ENCODE assay signal across 23 cellular contexts in genomic region chr21:30689822-30690221, GRCh38. TPM values are rescaled to one million over a fixed set of nuclear protein-coding genes. Genes with fewer than 3 reads are reported as not detected.
DNase-seq lines count a peak whose midpoint lies in the region; ATAC-seq, FAIRE-seq and TF ChIP-seq lines count a peak whose summit lies in the region.
"Had no signal": no experiment of that assay in that cellular context is flagged by ENCODE, and none has a peak within 500 bp of the region (broad histone marks: within the 10 kb centered on the region; RNA-seq: fewer than 3 reads in every experiment).

No MANE protein-coding gene starts in this region.

- no peak for ATAC-seq in T-cell (replicated peaks in 1 of 4)

- no peaks in the 10 kb centered on the region for H3K36me3 ChIP-seq in OCI-LY3 (replicated peaks; ENCODE audit: low read depth, low read length)
- H3K36me3 ChIP-seq in H1 (ENCODE audit: control insufficient read depth in 2 of 4, insufficient read depth in 4 of 4, low read length in 3 of 4) = no peaks in the 10 kb centered on the region
- H3K36me3 ChIP-seq in neuronal stem cell (replicated peaks in 1 of 2; ENCODE audit: control insufficient read depth in 2 of 2, insufficient read depth in 2 of 2, low read length in 2 of 2) = no peaks in the 10 kb centered on the region
- H3K36me3 ChIP-seq in mammary epithelial cell (ENCODE audit: insufficient read depth, low read length) = no peaks in the 10 kb centered on the region
- H3K36me3 ChIP-seq: HAP-1 had no signal

- no peaks in the 10 kb centered on the region for H3K9me3 Mint-ChIP-seq in T-cell

- H3K14ac ChIP-seq in H1 (ENCODE audit: insufficient read length) (no peak overlapping the region), neuronal stem cell (ENCODE audit: low read length) (no peak overlapping the region)

- H4K8ac ChIP-seq in H1 (ENCODE audit: extremely low read depth, insufficient read depth, low read length) = no peak overlapping the region
- no peak overlapping the region for H4K8ac ChIP-seq in neuronal stem cell (ENCODE audit: low read depth, low read length)

- no peaks in the 10 kb centered on the region for H4K20me1 ChIP-seq in OCI-LY3 (ENCODE audit: insufficient read depth, low read length)
- H4K20me1 ChIP-seq in H1 (replicated peaks in 1 of 2; ENCODE audit: control insufficient read depth in 1 of 2, insufficient read depth in 2 of 2, low read length in 2 of 2) = no peaks in the 10 kb centered on the region
- H4K20me1 ChIP-seq in mammary epithelial cell (ENCODE audit: insufficient read depth, low read length) = no peaks in the 10 kb centered on the region

- no TSS peak for BruUV-seq in mammary epithelial cell (replicated peaks; lab: Mats Ljungman, UMichigan)

- H2BK15ac ChIP-seq in H1 (ENCODE audit: low read length) (no peak overlapping the region), neuronal stem cell (ENCODE audit: low read length) (no peak overlapping the region)

- no peak overlapping the region for H3K4ac ChIP-seq in H1 (replicated peaks; ENCODE audit: insufficient read length, low read depth, low read length)
- H3K4ac ChIP-seq in neuronal stem cell (ENCODE audit: low read length) = no peak overlapping the region

- H2BK120ac ChIP-seq in H1 (replicated peaks; ENCODE audit: low read depth, low read length) (no peak overlapping the region), neuronal stem cell (ENCODE audit: low read depth, low read length) (no peak overlapping the region)

- H3K18ac ChIP-seq in H1 (ENCODE audit: extremely low read depth, low read length) (no peak overlapping the region), neuronal stem cell (ENCODE audit: low read length) (no peak overlapping the region)

- H3K79me1 ChIP-seq in H1 (ENCODE audit: low read depth, low read length) (no peaks in the 10 kb centered on the region), neuronal stem cell (ENCODE audit: low read depth, low read length) (no peaks in the 10 kb centered on the region)

- H2AK5ac ChIP-seq in H1 (ENCODE audit: low read depth, low read length) (no peak overlapping the region), neuronal stem cell (ENCODE audit: low read depth, low read length) (no peak overlapping the region)

- TF ChIP-seq EP300 in H1 (IDR thresholded peaks at IDR 0.05; ENCODE audit: borderline replicate concordance in 1 of 2, low read depth in 2 of 2, low read length in 2 of 2) = no peak

- no peak overlapping the region for H3K4me3 Mint-ChIP-seq in T-cell
- H3K4me3 Mint-ChIP-seq: CD4-positive, alpha-beta memory T cell; HFFc6 had no signal

- H3K4me3 ChIP-seq in OCI-LY3 (ENCODE audit: low read length) = 0 out of 2 replicates have a peak overlapping the region, but pooled peaks have one; percentile 18
- no peak overlapping the region for H3K4me3 ChIP-seq in H1 (ENCODE audit: extremely low read depth in 1 of 4, insufficient read depth in 2 of 4, low read depth in 3 of 4, low read length in 4 of 4)
- no peak overlapping the region for H3K4me3 ChIP-seq in neuronal stem cell (ENCODE audit: low read length in 2 of 2)
- H3K4me3 ChIP-seq in mammary epithelial cell (replicated peaks in 1 of 3; ENCODE audit: insufficient read depth in 1 of 3, low read depth in 2 of 3, low read length in 3 of 3) = no peak overlapping the region
- H3K4me3 ChIP-seq: HAP-1 had no signal

- H2BK5ac ChIP-seq in H1 (ENCODE audit: low read depth, low read length) (no peak overlapping the region), neuronal stem cell (ENCODE audit: low read length) (peak overlapping the region; percentile 5)

- CTCF ChIA-PET in H1 (lab: Charles Lee; ENCODE audit: partially characterized antibody) (no interaction called here), mammary epithelial cell (lab: Charles Lee; ENCODE audit: low non-redundant PET) (no interaction called here), T-cell (lab: Charles Lee) (no interaction called here)

- no peak overlapping the region for H3K23ac ChIP-seq in H1 (ENCODE audit: insufficient read length)
- no peak overlapping the region for H3K23ac ChIP-seq in neuronal stem cell (ENCODE audit: low read depth, low read length, poor library complexity)

- H4K5ac ChIP-seq in H1 (ENCODE audit: insufficient read length, low read depth, low read length) = no peak overlapping the region

- no peaks in the 10 kb centered on the region for H3K9me3 ChIP-seq in OCI-LY3 (ENCODE audit: insufficient read depth, low read length)
- no peaks in the 10 kb centered on the region for H3K9me3 ChIP-seq in H1 (ENCODE audit: insufficient read depth in 2 of 2, low read depth in 1 of 2, low read length in 1 of 2)
- no peaks in the 10 kb centered on the region for H3K9me3 ChIP-seq in neuronal stem cell (replicated peaks in 1 of 2; ENCODE audit: control insufficient read depth in 2 of 2, insufficient read depth in 1 of 2, low read depth in 1 of 2, low read length in 2 of 2)
- no peaks in the 10 kb centered on the region for H3K9me3 ChIP-seq in mammary epithelial cell (replicated peaks; ENCODE audit: insufficient read depth, low read length)

- peaks cover 0 to 3% of the 10 kb centered on the region in 2 donors for H3K27me3 Mint-ChIP-seq in T-cell

- no peak for TF ChIP-seq RAD21 in H1 (IDR thresholded peaks at IDR 0.05 in 1 of 2, conservative IDR thresholded peaks at IDR 0.05 in 1 of 2; ENCODE audit: low read depth in 2 of 2, low read length in 2 of 2)

- peak overlapping the region; percentile 22; the same call in 1 of the 2 replicates for H3K9ac ChIP-seq in OCI-LY3 (ENCODE audit: low read length)
- H3K9ac ChIP-seq in H1 (replicated peaks in 1 of 4; ENCODE audit: extremely low read depth in 1 of 4, low read depth in 3 of 4, low read length in 3 of 4) = no peak overlapping the region
- H3K9ac ChIP-seq in neuronal stem cell (ENCODE audit: low read depth, low read length, poor library complexity) = no peak overlapping the region
- no peak overlapping the region for H3K9ac ChIP-seq in mammary epithelial cell (ENCODE audit: insufficient read depth, low read length)

- H3K79me2 ChIP-seq in OCI-LY3 (ENCODE audit: low read length) (no peaks in the 10 kb centered on the region), H1 (ENCODE audit: control insufficient read depth in 1 of 2, insufficient read depth in 2 of 2, low read length in 2 of 2) (no peaks in the 10 kb centered on the region), mammary epithelial cell (ENCODE audit: insufficient read depth, low read length) (no peaks in the 10 kb centered on the region)

- H4K91ac ChIP-seq in H1 (replicated peaks; ENCODE audit: insufficient read length, low read length) (no peak overlapping the region), neuronal stem cell (ENCODE audit: low read depth, low read length, poor library complexity) (no peak overlapping the region)

- dilution Hi-C loops in mammary epithelial cell (cut with HindIII; ENCODE audit: low sequenced_read_pairs) = no loop called here

- H3K4me1 Mint-ChIP-seq in T-cell = no peaks in the 10 kb centered on the region
- H3K4me1 Mint-ChIP-seq: CD4-positive, alpha-beta memory T cell had no signal

- intact Hi-C loops in mammary epithelial cell (cut with micrococcal nuclease) = no loop called here

- DNase-seq in H1 (ENCODE audit: low read depth in 1 of 2, low spot score in 2 of 2) (no peak), neuronal stem cell (ENCODE audit: low spot score) (no peak), mammary epithelial cell (no peak), T-cell (no peak)
- DNase-seq in stimulated activated naive CD4-positive, alpha-beta T cell treated with Interleukin-2 at 50 U/mL for 16 hours (lab: John Stamatoyannopoulos, UW) = no peak
- DNase-seq: C1 segment of cervical spinal cord; Calu3; CD4-positive, alpha-beta memory T cell; COR-L47; DMS53; DMS79 treated with DMSO at 0.1 percent for 48 hours; GF-D8; HFFc6 had no signal

- no peak overlapping the region for H3K56ac ChIP-seq in H1 (replicated peaks; ENCODE audit: insufficient read length, low read depth, low read length)

- 74% methylated on average over 7 of the region's 7 CpGs; no CpG with 5 or more reads in 1 of the 2 experiments for WGBS in H1 (ENCODE audit: extremely low coverage in 1 of 2, insufficient coverage in 1 of 2, insufficient read length in 1 of 2, insufficient replicate concordance in 2 of 2, low coverage in 1 of 2, low lambda C conversion rate in 2 of 2, missing lambda C conversion rate in 1 of 2), 2 experiments
- no CpG with 5 or more reads among the region's 7 CpGs for WGBS in neuronal stem cell (ENCODE audit: extremely low coverage in 2 of 2, insufficient read length in 2 of 2, insufficient replicate concordance in 1 of 2), 2 donors
- 31% methylated on average over 6 of the region's 7 CpGs for WGBS in mammary epithelial cell (ENCODE audit: low coverage, missing lambda C conversion rate)

- H3K23me2 ChIP-seq in H1 (ENCODE audit: low read depth, low read length) = no peaks in the 10 kb centered on the region

- no peak overlapping the region for H2AFZ ChIP-seq in OCI-LY3 (ENCODE audit: low read depth, low read length)
- H2AFZ ChIP-seq in H1 (ENCODE audit: low read length) = peak overlapping the region; percentile 17; the same call in 1 of the 2 replicates
- H2AFZ ChIP-seq in neuronal stem cell (ENCODE audit: low read length) = no peak overlapping the region
- no peak overlapping the region for H2AFZ ChIP-seq in mammary epithelial cell (ENCODE audit: low read depth, low read length)

- POLR2A ChIA-PET in H1 (lab: Charles Lee; ENCODE audit: partially characterized antibody) = no interaction called here
- POLR2A ChIA-PET in T-cell (lab: Charles Lee) = no interaction called here

- H3K4me2 ChIP-seq in OCI-LY3 (ENCODE audit: low read length) = peak overlapping the region; percentile 49
- H3K4me2 ChIP-seq in H1 (ENCODE audit: insufficient read depth in 1 of 2, low read depth in 2 of 2, low read length in 2 of 2) = no peak overlapping the region
- H3K4me2 ChIP-seq in neuronal stem cell (ENCODE audit: insufficient read depth, low read length, poor library complexity, severe bottlenecking) = no peak overlapping the region
- H3K4me2 ChIP-seq in mammary epithelial cell (ENCODE audit: insufficient read depth, low read depth, low read length) = no peak overlapping the region

- no peak overlapping the region for H3K27ac Mint-ChIP-seq in T-cell
- H3K27ac Mint-ChIP-seq: CD4-positive, alpha-beta memory T cell; HFFc6 had no signal

- H3K36me3 Mint-ChIP-seq in T-cell = no peaks in the 10 kb centered on the region
- H3K36me3 Mint-ChIP-seq: CD4-positive, alpha-beta memory T cell had no signal

- peak overlapping the region; percentile 52; the same call in 1 of the 2 replicates for H3K27ac ChIP-seq in OCI-LY3 (ENCODE audit: low read length)
- no peak overlapping the region for H3K27ac ChIP-seq in H1 (ENCODE audit: low read depth, low read length)
- no peak overlapping the region for H3K27ac ChIP-seq in neuronal stem cell (replicated peaks; ENCODE audit: low read length)
- H3K27ac ChIP-seq in mammary epithelial cell (ENCODE audit: insufficient read depth, low read depth, low read length) = no peak overlapping the region

- TF ChIP-seq POLR2A in H1 (IDR thresholded peaks at IDR 0.05; ENCODE audit: control extremely low read depth in 1 of 2, low read depth in 2 of 2, low read length in 2 of 2) = no peak

- H3K4me1 ChIP-seq in OCI-LY3 (ENCODE audit: low read length) (peaks cover 28% of the 10 kb centered on the region), H1 (replicated peaks in 1 of 4; ENCODE audit: control insufficient read depth in 3 of 4, insufficient read depth in 4 of 4, low read length in 3 of 4) (peaks cover 0 to 3% (median 2%) of the 10 kb centered on the region in 4 experiments; a peak in 2 of 7 replicates), neuronal stem cell (ENCODE audit: control insufficient read depth in 2 of 2, insufficient read depth in 1 of 2, low read depth in 1 of 2, low read length in 2 of 2) (no peaks in the 10 kb centered on the region), mammary epithelial cell (ENCODE audit: insufficient read depth, low read length) (no peaks in the 10 kb centered on the region)
- H3K4me1 ChIP-seq: HAP-1 had no signal

- in situ Hi-C loops in mammary epithelial cell (cut with MboI; ENCODE audit: low sequenced_read_pairs in 2 of 2) = no loop called here

- H3K27me3 ChIP-seq in OCI-LY3 (ENCODE audit: low read depth, low read length) = no peaks in the 10 kb centered on the region
- H3K27me3 ChIP-seq in H1 (replicated peaks in 1 of 4; ENCODE audit: control insufficient read depth in 3 of 4, extremely low read depth in 1 of 4, insufficient read depth in 3 of 4, low read length in 3 of 4) = no peaks in the 10 kb centered on the region
- no peaks in the 10 kb centered on the region for H3K27me3 ChIP-seq in neuronal stem cell (ENCODE audit: control insufficient read depth in 3 of 3, insufficient read depth in 3 of 3, low read depth in 1 of 3, low read length in 3 of 3)
- H3K27me3 ChIP-seq in mammary epithelial cell (ENCODE audit: insufficient read depth, low read length) = no peaks in the 10 kb centered on the region

- FAIRE-seq in H1 (lab: Jason Lieb, UNC) = no peak
- FAIRE-seq: GM12891, GM18507 had no signal

- H2BK12ac ChIP-seq in H1 (ENCODE audit: low read depth, low read length) = no peak overlapping the region
- H2BK12ac ChIP-seq in neuronal stem cell (ENCODE audit: low read length) = no peak overlapping the region

- H2BK20ac ChIP-seq in H1 (ENCODE audit: low read length) = no peak overlapping the region

- no peak for TF ChIP-seq CTCF in OCI-LY3 (IDR thresholded peaks at IDR 0.05; ENCODE audit: low read depth, low read length)
- TF ChIP-seq CTCF in H1 (IDR thresholded peaks at IDR 0.05; ENCODE audit: control extremely low read depth in 1 of 3, insufficient read depth in 1 of 3, low read depth in 1 of 3, low read length in 3 of 3) = no peak
- TF ChIP-seq CTCF in mammary epithelial cell (conservative IDR thresholded peaks at IDR 0.05 in 1 of 2, IDR thresholded peaks at IDR 0.05 in 1 of 2; ENCODE audit: extremely low read depth in 1 of 2, insufficient read depth in 1 of 2, low read depth in 1 of 2, low read length in 2 of 2) = no peak

RNA-seq across cellular contexts. Expression of gene KRTAP21-3, which starts 28.8 kb away (rescaled TPM):
- not detected in 2 replicates for total RNA-seq in H1 (2021; fragmentation: NEBNext Ultra II Directional; extraction: Animal tissue kit (Norgen Biotek cat#: 25700))
- polyA plus RNA-seq in H1 (2011; rRNA removed) (not detected in 2 replicates), mammary epithelial cell (not detected)
- polyA plus RNA-seq in H1 (2011; cell fraction: cytosol; rRNA removed) = not detected
- polyA plus RNA-seq in H1 (2011; cell fraction: nucleus; rRNA removed) = not detected
- not detected in 4 replicates for polyA plus RNA-seq in H1 (2012, experiment 1 of 2)
- not detected for polyA plus RNA-seq in H1 (2012, experiment 2 of 2)
- not detected for polyA plus RNA-seq in H1 (2013, experiment 1 of 2)
- not detected for polyA plus RNA-seq in H1 (2013, experiment 2 of 2)
- not detected in 2 replicates for polyA minus RNA-seq in H1 (2011; rRNA and poly(A)+ RNA removed)
- polyA minus RNA-seq in H1 (2011; cell fraction: cytosol; rRNA and poly(A)+ RNA removed) = not detected
- polyA minus RNA-seq in H1 (2011; cell fraction: nucleus; rRNA and poly(A)+ RNA removed) = not detected
- not detected for polyA plus RNA-seq in neuronal stem cell (2013, experiment 1 of 2)
- polyA plus RNA-seq in neuronal stem cell (2013, experiment 2 of 2) = not detected
- total RNA-seq in mammary epithelial cell (not detected), T-cell (not detected)
- polyA minus RNA-seq in mammary epithelial cell = not detected
- total RNA-seq: A172; A673; Calu3; CD4-positive, alpha-beta memory T cell; Daoy; G401; H4; HFFc6 had no signal
- polyA plus RNA-seq: BJ; CD4-positive, alpha-beta memory T cell had no signal

RNA-seq across cellular contexts. Expression of gene KRTAP20-3, which starts 47.2 kb away (rescaled TPM):
- not detected in 2 replicates for total RNA-seq in H1 (2021; fragmentation: NEBNext Ultra II Directional; extraction: Animal tissue kit (Norgen Biotek cat#: 25700))
- not detected in 2 replicates for polyA plus RNA-seq in H1 (2011; rRNA removed)
- polyA plus RNA-seq in H1 (2011; cell fraction: cytosol; rRNA removed) = not detected
- not detected for polyA plus RNA-seq in H1 (2011; cell fraction: nucleus; rRNA removed)
- polyA plus RNA-seq in H1 (2012, experiment 1 of 2) = not detected in 4 replicates
- polyA plus RNA-seq in H1 (2012, experiment 2 of 2) = not detected
- polyA plus RNA-seq in H1 (2013, experiment 1 of 2) = not detected
- polyA plus RNA-seq in H1 (2013, experiment 2 of 2) = not detected
- polyA minus RNA-seq in H1 (2011; rRNA and poly(A)+ RNA removed) = not detected in 2 replicates
- not detected for polyA minus RNA-seq in H1 (2011; cell fraction: cytosol; rRNA and poly(A)+ RNA removed)
- not detected for polyA minus RNA-seq in H1 (2011; cell fraction: nucleus; rRNA and poly(A)+ RNA removed)
- polyA plus RNA-seq in neuronal stem cell (2013, experiment 1 of 2) = not detected
- not detected for polyA plus RNA-seq in neuronal stem cell (2013, experiment 2 of 2)
- total RNA-seq in mammary epithelial cell = not detected
- polyA plus RNA-seq in mammary epithelial cell = not detected
- not detected for polyA minus RNA-seq in mammary epithelial cell
- total RNA-seq in T-cell = not detected
- total RNA-seq: A172; A673; Calu3; CD4-positive, alpha-beta memory T cell; Daoy; G401; H4; HFFc6 had no signal
- polyA plus RNA-seq: BJ; CD4-positive, alpha-beta memory T cell had no signal

RNA-seq across cellular contexts. Expression of gene KRTAP20-2, which starts 54.8 kb away (rescaled TPM):
- total RNA-seq in H1 (2021; fragmentation: NEBNext Ultra II Directional; extraction: Animal tissue kit (Norgen Biotek cat#: 25700)) = not detected in 2 replicates
- not detected in 2 replicates for polyA plus RNA-seq in H1 (2011; rRNA removed)
- polyA plus RNA-seq in H1 (2011; cell fraction: cytosol; rRNA removed) = not detected
- polyA plus RNA-seq in H1 (2011; cell fraction: nucleus; rRNA removed) = not detected
- not detected in 4 replicates for polyA plus RNA-seq in H1 (2012, experiment 1 of 2)
- not detected for polyA plus RNA-seq in H1 (2012, experiment 2 of 2)
- polyA plus RNA-seq in H1 (2013, experiment 1 of 2) = not detected
- not detected for polyA plus RNA-seq in H1 (2013, experiment 2 of 2)
- not detected in 2 replicates for polyA minus RNA-seq in H1 (2011; rRNA and poly(A)+ RNA removed)
- not detected for polyA minus RNA-seq in H1 (2011; cell fraction: cytosol; rRNA and poly(A)+ RNA removed)
- polyA minus RNA-seq in H1 (2011; cell fraction: nucleus; rRNA and poly(A)+ RNA removed) = not detected
- polyA plus RNA-seq in neuronal stem cell (2013, experiment 1 of 2) = not detected
- polyA plus RNA-seq in neuronal stem cell (2013, experiment 2 of 2) = not detected
- not detected for total RNA-seq in mammary epithelial cell
- polyA plus RNA-seq in mammary epithelial cell = not detected
- polyA minus RNA-seq in mammary epithelial cell = not detected
- not detected for total RNA-seq in T-cell
- total RNA-seq: A172; A673; Calu3; CD4-positive, alpha-beta memory T cell; Daoy; G401; H4; HFFc6 had no signal
- polyA plus RNA-seq: BJ; CD4-positive, alpha-beta memory T cell had no signal

RNA-seq across cellular contexts. Expression of gene KRTAP21-2, which starts 57.2 kb away (rescaled TPM):
- total RNA-seq in H1 (2021; fragmentation: NEBNext Ultra II Directional; extraction: Animal tissue kit (Norgen Biotek cat#: 25700)) = not detected in 2 replicates
- polyA plus RNA-seq in H1 (2011; rRNA removed) (not detected in 2 replicates), mammary epithelial cell (not detected)
- not detected for polyA plus RNA-seq in H1 (2011; cell fraction: cytosol; rRNA removed)
- polyA plus RNA-seq in H1 (2011; cell fraction: nucleus; rRNA removed) = not detected
- polyA plus RNA-seq in H1 (2012, experiment 1 of 2) = not detected in 4 replicates
- not detected for polyA plus RNA-seq in H1 (2012, experiment 2 of 2)
- not detected for polyA plus RNA-seq in H1 (2013, experiment 1 of 2)
- not detected for polyA plus RNA-seq in H1 (2013, experiment 2 of 2)
- polyA minus RNA-seq in H1 (2011; rRNA and poly(A)+ RNA removed) = not detected in 2 replicates
- not detected for polyA minus RNA-seq in H1 (2011; cell fraction: cytosol; rRNA and poly(A)+ RNA removed)
- polyA minus RNA-seq in H1 (2011; cell fraction: nucleus; rRNA and poly(A)+ RNA removed) = not detected
- not detected for polyA plus RNA-seq in neuronal stem cell (2013, experiment 1 of 2)
- not detected for polyA plus RNA-seq in neuronal stem cell (2013, experiment 2 of 2)
- total RNA-seq in mammary epithelial cell (not detected), T-cell (not detected)
- not detected for polyA minus RNA-seq in mammary epithelial cell
- total RNA-seq: A172; A673; Calu3; CD4-positive, alpha-beta memory T cell; Daoy; G401; H4; HFFc6 had no signal
- polyA plus RNA-seq: BJ; CD4-positive, alpha-beta memory T cell had no signal
